In genomic region chr9:136051568-136052432, GRCh38 we compare ENCODE assay signal across 8 cellular contexts. TPM values are rescaled to one million over a fixed set of nuclear protein-coding genes. Genes with fewer than 3 reads are reported as not detected.
A peak's percentile ranks its signal among the peaks of the same experiment; 100 is the strongest.
DNase-seq lines count a peak whose midpoint lies in the region; ATAC-seq and TF ChIP-seq lines count a peak whose summit lies in the region.

No MANE protein-coding gene starts in this region.

- intact Hi-C loops in uterus (cut with DNase I; ENCODE audit: low total_unique reads): no loop called here

- DNase-seq in activated CD8-positive, alpha-beta memory T cell treated with anti-CD3 and anti-CD28 coated beads, Interleukin-2, amount 10 ng/mL, durations not matched to agents 7 days and 5 days: peak; percentile 41
- no peak for DNase-seq in activated CD8-positive, alpha-beta memory T cell treated with anti-CD3 and anti-CD28 coated beads, Interleukin-2, amount 50 U/mL, for 48 hours
- DNase-seq in NCI-H2107 (lab: John Stamatoyannopoulos, UW) (peak; percentile 89), glomerular visceral epithelial cell (ENCODE audit: extremely low spot score) (peak; percentile 90), uterus (no peak)
- DNase-seq in activated naive CD8-positive, alpha-beta T cell treated with anti-CD3 and anti-CD28 coated beads for 36 hours: no peak

- H3K9me3 ChIP-seq in uterus: no peaks in the 10 kb centered on the region

- H3K27me3 Mint-ChIP-seq in activated CD8-positive, alpha-beta memory T cell treated with anti-CD3 and anti-CD28 coated beads, Interleukin-2, amount 10 ng/mL, durations not matched to agents 7 days and 5 days: peaks cover 9% of the 10 kb centered on the region
- peaks cover 12% of the 10 kb centered on the region for H3K27me3 Mint-ChIP-seq in activated naive CD8-positive, alpha-beta T cell treated with anti-CD3 and anti-CD28 coated beads for 36 hours
- peaks cover 6% of the 10 kb centered on the region for H3K27me3 Mint-ChIP-seq in nephron (ENCODE audit: low read depth)

- H3K4me1 Mint-ChIP-seq in activated CD8-positive, alpha-beta memory T cell treated with anti-CD3 and anti-CD28 coated beads, Interleukin-2, amount 10 ng/mL, durations not matched to agents 7 days and 5 days: peaks cover 8% of the 10 kb centered on the region
- H3K4me1 Mint-ChIP-seq in activated naive CD8-positive, alpha-beta T cell treated with anti-CD3 and anti-CD28 coated beads for 36 hours: peaks cover 12% of the 10 kb centered on the region
- H3K4me1 Mint-ChIP-seq in nephron: peaks cover 17% of the 10 kb centered on the region

- ATAC-seq in activated CD8-positive, alpha-beta memory T cell treated with anti-CD3 and anti-CD28 coated beads, Interleukin-2, amount 10 ng/mL, durations not matched to agents 7 days and 5 days: no peak
- no peak for ATAC-seq in GM19467 (IDR thresholded peaks at IDR 0.05; ENCODE audit: unreplicated experiment)

- no peaks in the 10 kb centered on the region for H3K9me3 Mint-ChIP-seq in activated CD8-positive, alpha-beta memory T cell treated with anti-CD3 and anti-CD28 coated beads, Interleukin-2, amount 10 ng/mL, durations not matched to agents 7 days and 5 days (ENCODE audit: low read depth)
- H3K9me3 Mint-ChIP-seq in activated naive CD8-positive, alpha-beta T cell treated with anti-CD3 and anti-CD28 coated beads for 36 hours: no peaks in the 10 kb centered on the region
- no peaks in the 10 kb centered on the region for H3K9me3 Mint-ChIP-seq in nephron

- H3K4me3 Mint-ChIP-seq in activated CD8-positive, alpha-beta memory T cell treated with anti-CD3 and anti-CD28 coated beads, Interleukin-2, amount 10 ng/mL, durations not matched to agents 7 days and 5 days: no peak overlapping the region
- peak overlapping the region; percentile 42 for H3K4me3 Mint-ChIP-seq in activated naive CD8-positive, alpha-beta T cell treated with anti-CD3 and anti-CD28 coated beads for 36 hours
- H3K4me3 Mint-ChIP-seq in nephron: peak overlapping the region; percentile 79 to 86 (median 84)

- TF ChIP-seq POLR2A in uterus (IDR thresholded peaks at IDR 0.05): no peak

- H3K27ac Mint-ChIP-seq in activated CD8-positive, alpha-beta memory T cell treated with anti-CD3 and anti-CD28 coated beads, Interleukin-2, amount 10 ng/mL, durations not matched to agents 7 days and 5 days: no peak overlapping the region
- H3K27ac Mint-ChIP-seq in activated naive CD8-positive, alpha-beta T cell treated with anti-CD3 and anti-CD28 coated beads for 36 hours: no peak overlapping the region
- peak overlapping the region; percentile 82 to 93 (median 91) for H3K27ac Mint-ChIP-seq in nephron

- peak overlapping the region; percentile 14 to 21 for H3K27ac ChIP-seq in uterus

- CTCF ChIA-PET in activated CD8-positive, alpha-beta memory T cell treated with anti-CD3 and anti-CD28 coated beads, Interleukin-2, amount 10 ng/mL, durations not matched to agents 7 days and 5 days (lab: Charles Lee): interaction anchor here (0.6 kb wide), 1 partner anchor 1008 kb away, joined by 3 read pairs; no protein-coding TSS in a partner anchor

- peaks cover 0 to 22% of the 10 kb centered on the region in 2 donors for H3K4me1 ChIP-seq in uterus

- H3K36me3 Mint-ChIP-seq in activated CD8-positive, alpha-beta memory T cell treated with anti-CD3 and anti-CD28 coated beads, Interleukin-2, amount 10 ng/mL, durations not matched to agents 7 days and 5 days: no peaks in the 10 kb centered on the region
- H3K36me3 Mint-ChIP-seq in activated naive CD8-positive, alpha-beta T cell treated with anti-CD3 and anti-CD28 coated beads for 36 hours: no peaks in the 10 kb centered on the region
- no peaks in the 10 kb centered on the region for H3K36me3 Mint-ChIP-seq in nephron (ENCODE audit: low read depth)

- H3K4me3 ChIP-seq in uterus: peak overlapping the region; percentile 25 to 44

- H3K27me3 ChIP-seq in uterus: no peaks in the 10 kb centered on the region

- TF ChIP-seq CTCF in nephron (IDR thresholded peaks at IDR 0.05; ENCODE audit: unreplicated experiment in 3 of 3) (no peak), uterus (IDR thresholded peaks at IDR 0.05) (no peak)

- no peaks in the 10 kb centered on the region for H3K36me3 ChIP-seq in uterus

RNA-seq across cellular contexts. Expression of gene NACC2, which starts 43.3 kb away (rescaled TPM):
- 1 to 10 TPM; 6.3 to 9.7 TPM for total RNA-seq in activated CD8-positive, alpha-beta memory T cell treated with anti-CD3 and anti-CD28 coated beads, Interleukin-2, amount 10 ng/mL, durations not matched to agents 7 days and 5 days
- total RNA-seq in activated naive CD8-positive, alpha-beta T cell treated with anti-CD3 and anti-CD28 coated beads for 36 hours: 1 to 10 TPM; 5.3 to 5.6 TPM
- total RNA-seq in uterus: 10 to 100 TPM in 3 of 4 donors, 1 to 10 TPM in 1; 8.2 to 57.5 (median 19.1) TPM

Comparison
In these comparisons a context has a peak if more than half of its experiments do, and no peak if none do; other contexts are left out.
1. DNase-seq: peak in activated CD8-positive, alpha-beta memory T cell treated with anti-CD3 and anti-CD28 coated beads, Interleukin-2, amount 10 ng/mL, durations not matched to agents 7 days and 5 days (single experiment), NCI-H2107 (single experiment) and glomerular visceral epithelial cell (single experiment); none in activated CD8-positive, alpha-beta memory T cell treated with anti-CD3 and anti-CD28 coated beads, Interleukin-2, amount 50 U/mL, for 48 hours (single experiment), activated naive CD8-positive, alpha-beta T cell treated with anti-CD3 and anti-CD28 coated beads for 36 hours (single experiment) and uterus (0 of 2).
2. H3K27ac Mint-ChIP-seq: peak in nephron (3 of 3); none in activated CD8-positive, alpha-beta memory T cell treated with anti-CD3 and anti-CD28 coated beads, Interleukin-2, amount 10 ng/mL, durations not matched to agents 7 days and 5 days (single experiment) and activated naive CD8-positive, alpha-beta T cell treated with anti-CD3 and anti-CD28 coated beads for 36 hours (single experiment).